In the genomic region with DNA sequence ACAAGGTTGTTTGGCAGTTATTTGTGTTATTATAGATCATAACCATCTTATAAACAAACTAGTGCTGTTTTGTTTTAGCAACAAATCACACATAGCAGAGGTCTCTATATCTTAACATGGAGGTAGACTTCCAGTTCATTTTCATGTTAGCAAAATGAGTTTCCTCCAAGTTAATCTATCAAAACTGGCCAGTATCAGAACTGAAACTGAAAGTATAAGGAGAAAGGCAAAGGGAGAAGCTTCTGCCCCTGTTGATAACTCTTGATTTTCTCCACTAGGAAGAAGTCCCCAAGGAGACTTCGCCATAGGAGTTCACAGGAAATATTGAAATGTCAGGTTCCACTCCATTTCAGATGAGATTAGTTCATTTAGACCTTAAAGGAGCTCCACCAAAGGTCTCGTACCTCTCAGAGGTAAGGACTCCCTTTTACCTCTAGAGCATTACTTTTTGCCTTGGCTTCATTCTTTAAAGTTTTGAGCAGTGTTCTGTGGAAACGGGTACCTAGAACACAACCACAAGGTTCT, we compare ENCODE assay signal across 9 cellular contexts. TPM values are rescaled to one million over a fixed set of nuclear protein-coding genes. Genes with fewer than 3 reads are reported as not detected.
DNase-seq lines count a peak whose midpoint lies in the region; ATAC-seq and TF ChIP-seq lines count a peak whose summit lies in the region.
"Had no signal": no experiment of that assay in that cellular context is flagged by ENCODE, and none has a peak within 500 bp of the region (broad histone marks: within the 10 kb centered on the region; RNA-seq: fewer than 3 reads in every experiment).

No MANE protein-coding gene starts in this region.

- H3K9me3 ChIP-seq in Panc1 (ENCODE audit: control insufficient read depth, insufficient read depth, low read depth, low read length) (no peaks in the 10 kb centered on the region), aorta (ENCODE audit: control insufficient read depth, low read length) (no peaks in the 10 kb centered on the region)

- CTCF ChIA-PET in Panc1 (lab: Charles Lee): no interaction called here

- BruUV-seq in Panc1 (replicated peaks; lab: Mats Ljungman, UMichigan): no TSS peak

- 91 to 93% methylated on average over 3 of the region's 3 CpGs for WGBS in aorta, 2 donors

- peaks cover 12% of the 10 kb centered on the region for H3K4me1 ChIP-seq in Panc1 (ENCODE audit: control insufficient read depth, insufficient read depth, low read length)
- H3K4me1 ChIP-seq in aorta (ENCODE audit: control insufficient read depth in 1 of 2, insufficient read depth in 2 of 2, low read length in 2 of 2): no peaks in the 10 kb centered on the region

- peak overlapping the region; percentile 84 for H3K4me3 ChIP-seq in GM12875 (ENCODE audit: low read depth, low read length)
- H3K4me3 ChIP-seq in Panc1 (ENCODE audit: low read depth in 2 of 2, low read length in 2 of 2): peak overlapping the region; percentile 86 to 98; a peak in 3 of 4 replicates
- H3K4me3 ChIP-seq in epithelial cell of proximal tubule (ENCODE audit: low read depth, low read length): peak overlapping the region; percentile 65
- no peak overlapping the region for H3K4me3 ChIP-seq in aorta (ENCODE audit: low read length in 2 of 2)

- intact Hi-C loops in Panc1 (cut with micrococcal nuclease; ENCODE audit: unreplicated experiment): no loop called here
- intact Hi-C loops in aorta (cut with DNase I): loop anchor here (2.0 to 10.0 kb wide), 2 partner anchors 135 to 229 kb away; partner anchors contain the start of gene WDR45B (in 1 of the 2)

- in situ Hi-C loops in Panc1 (cut with HindIII; ENCODE audit: low pct_unique_long_range_greater_than_20kb, low sequenced_read_pairs): loop anchor here (5.0 kb wide), 1 partner anchor 72 kb away; no protein-coding TSS in a partner anchor

- POLR2A ChIA-PET in Panc1 (lab: Charles Lee): no interaction called here

- DNase-seq in Panc1 (ENCODE audit: low read depth, low spot score): no peak
- no peak for DNase-seq in epithelial cell of proximal tubule (ENCODE audit: low read depth)
- peak; percentile 19 for DNase-seq in renal cortical epithelial cell (ENCODE audit: low read depth)
- DNase-seq in GM19240 (ENCODE audit: insufficient read length, low spot score): no peak
- no peak for DNase-seq in aorta
- DNase-seq in ureter (ENCODE audit: low spot score): no peak
- DNase-seq in DMS 273 treated with DMSO at 0.1 percent for 48 hours (lab: John Stamatoyannopoulos, UW): no peak

- H3K27ac ChIP-seq in Panc1 (ENCODE audit: low read length): peak overlapping the region; percentile 86
- H3K27ac ChIP-seq in aorta (ENCODE audit: low read depth in 1 of 2, low read length in 2 of 2): no peak overlapping the region

- no peaks in the 10 kb centered on the region for H3K27me3 ChIP-seq in Panc1 (ENCODE audit: control insufficient read depth, insufficient read depth, low read length)
- no peaks in the 10 kb centered on the region for H3K27me3 ChIP-seq in aorta (ENCODE audit: control insufficient read depth in 1 of 2, insufficient read depth in 2 of 2, low read length in 1 of 2)

- ATAC-seq in Panc1: no peak
- no peak for ATAC-seq in aorta (ENCODE audit: low FRiP score)

- no peak for TF ChIP-seq CTCF in GM12875 (IDR thresholded peaks at IDR 0.05; ENCODE audit: borderline replicate concordance, insufficient read depth, low read depth, low read length)
- no peak for TF ChIP-seq CTCF in Panc1 (IDR thresholded peaks at IDR 0.05)
- TF ChIP-seq CTCF in epithelial cell of proximal tubule (conservative IDR thresholded peaks at IDR 0.05; ENCODE audit: low read depth, low read length): no peak

- peaks cover 3% of the 10 kb centered on the region; the same call in 1 of the 2 replicates for H3K36me3 ChIP-seq in Panc1 (ENCODE audit: control insufficient read depth, insufficient read depth, low read length)
- no peaks in the 10 kb centered on the region for H3K36me3 ChIP-seq in aorta (ENCODE audit: control insufficient read depth in 1 of 2, insufficient read depth in 2 of 2, low read length in 1 of 2)

RNA-seq across cellular contexts. Expression of gene OGFOD3, which starts 1.1 kb away (rescaled TPM):
- total RNA-seq in Panc1 (2021; ENCODE audit: unreplicated experiment) (53.9 TPM), epithelial cell of proximal tubule (29.4 and 63.9 TPM in 2 replicates), renal cortical epithelial cell (37.2 and 48.7 TPM in 2 replicates), aorta (10 to 100 TPM; 17.5 to 22.2 TPM), ureter (31.9 TPM)
- polyA plus RNA-seq in Panc1 (2012; ENCODE audit: insufficient read length): 76.1 TPM
- polyA plus RNA-seq in aorta: 10 to 100 TPM; 12.0 to 25.9 TPM

RNA-seq across cellular contexts. Expression of gene HEXD, which starts 1.4 kb away (rescaled TPM):
- total RNA-seq in Panc1 (2021; ENCODE audit: unreplicated experiment) (25.6 TPM), epithelial cell of proximal tubule (10.7 and 11.4 TPM in 2 replicates), renal cortical epithelial cell (8.5 and 21.7 TPM in 2 replicates), aorta (10 to 100 TPM; 14.8 to 34.7 TPM), ureter (44.5 TPM)
- polyA plus RNA-seq in Panc1 (2012; ENCODE audit: insufficient read length): 34.0 TPM
- polyA plus RNA-seq in aorta: 100 to 1,000 TPM in 1 of 2 donors, 10 to 100 TPM in 1; 15.7 to 133 TPM

RNA-seq across cellular contexts. Expression of gene CYBC1, which starts 31.0 kb away (rescaled TPM):
- total RNA-seq in Panc1 (2021; ENCODE audit: unreplicated experiment): 174 TPM
- 161 TPM for polyA plus RNA-seq in Panc1 (2012; ENCODE audit: insufficient read length)
- 72.1 and 78.8 TPM in 2 replicates for total RNA-seq in epithelial cell of proximal tubule
- total RNA-seq in renal cortical epithelial cell: 30.6 and 100 TPM in 2 replicates
- total RNA-seq in aorta: 100 to 1,000 TPM in 1 of 2 donors, 10 to 100 TPM in 1; 59.9 to 131 TPM
- polyA plus RNA-seq in aorta: 10 to 100 TPM; 26.5 to 65.7 TPM
- 98.0 TPM for total RNA-seq in ureter

RNA-seq across cellular contexts. Expression of gene NARF, which starts 39.0 kb away (rescaled TPM):
- total RNA-seq in Panc1 (2021; ENCODE audit: unreplicated experiment) (60.9 TPM), epithelial cell of proximal tubule (45.4 and 64.4 TPM in 2 replicates), renal cortical epithelial cell (31.1 and 52.4 TPM in 2 replicates), aorta (10 to 100 TPM; 45.9 to 76.0 TPM), ureter (48.2 TPM)
- polyA plus RNA-seq in Panc1 (2012; ENCODE audit: insufficient read length): 89.6 TPM
- 100 to 1,000 TPM in 1 of 2 donors, 10 to 100 TPM in 1; 34.4 to 162 TPM for polyA plus RNA-seq in aorta

RNA-seq across cellular contexts. Expression of gene UTS2R, which starts 48.0 kb away (rescaled TPM):
- total RNA-seq in Panc1 (2021; ENCODE audit: unreplicated experiment) (0.39 TPM), epithelial cell of proximal tubule (not detected in 2 replicates), renal cortical epithelial cell (0.10 TPM in 1 of 2 replicates, not detected in the other), aorta (not detected), ureter (not detected)
- 0.16 TPM for polyA plus RNA-seq in Panc1 (2012; ENCODE audit: insufficient read length)
- not detected for polyA plus RNA-seq in aorta
- total RNA-seq: temporal lobe had no signal

Comparison
In these comparisons a context has a peak if more than half of its experiments do, and no peak if none do; other contexts are left out.
1. H3K4me3 ChIP-seq: peak in GM12875 (single experiment), Panc1 (2 of 2) and epithelial cell of proximal tubule (single experiment); none in aorta (0 of 2).